Comparison of ENCODE assay signal across 9 cellular contexts in the genomic region with DNA sequence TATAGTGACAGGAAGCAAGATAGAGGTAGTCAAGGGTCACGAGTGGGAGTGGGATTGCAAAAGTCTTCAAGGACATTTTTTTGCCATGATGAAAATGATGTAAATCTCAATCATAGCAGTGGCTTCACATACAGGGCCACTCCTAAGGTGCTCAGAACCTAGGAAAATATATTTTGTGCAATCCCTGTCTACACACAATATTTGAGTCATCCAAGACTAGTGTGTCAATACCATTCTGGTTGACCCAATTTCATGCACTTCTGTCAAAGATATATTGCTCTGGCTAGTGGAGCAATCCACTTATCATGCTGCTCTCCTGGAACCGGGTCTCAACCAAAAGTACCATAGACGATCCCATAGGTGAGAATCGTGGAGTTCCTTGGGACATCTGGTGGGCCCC. TPM values are rescaled to one million over a fixed set of nuclear protein-coding genes. Genes with fewer than 3 reads are reported as not detected.
"Had no signal": no experiment of that assay in that cellular context is flagged by ENCODE, and none has a peak within 500 bp of the region (broad histone marks: within the 10 kb centered on the region; RNA-seq: fewer than 3 reads in every experiment).

No MANE protein-coding gene starts in this region.

- FAIRE-seq: H1, H54, HTR-8/SVneo had no signal

- H3K4me3 Mint-ChIP-seq: GM23338, IgD-negative memory B cell had no signal

- H3K9me3 Mint-ChIP-seq: GM23338 had no signal

- H2AFZ ChIP-seq: GM23338 had no signal

- H3K4me3 ChIP-seq: GM23338 had no signal

- ATAC-seq: GM23338 had no signal

- H3K9ac ChIP-seq: KMS-11 had no signal

- DNase-seq: HCEC 1CT, KBM-7 had no signal

- H3K27ac ChIP-seq: KMS-11 had no signal

- H3K4me2 ChIP-seq: GM23338, KMS-11 had no signal

- H3K36me3 Mint-ChIP-seq: IgD-negative memory B cell had no signal

RNA-seq across cellular contexts. Expression of a gene that starts 24.2 kb away (rescaled TPM):
- total RNA-seq: GM23338, H1, HT-29 had no signal
- polyA plus RNA-seq: GM23338 had no signal

RNA-seq across cellular contexts. Expression of a gene that starts 59.8 kb away (rescaled TPM):
- polyA plus RNA-seq: IgD-negative memory B cell had no signal
